Comparison of ENCODE assay signal across 8 cellular contexts in the genomic region with DNA sequence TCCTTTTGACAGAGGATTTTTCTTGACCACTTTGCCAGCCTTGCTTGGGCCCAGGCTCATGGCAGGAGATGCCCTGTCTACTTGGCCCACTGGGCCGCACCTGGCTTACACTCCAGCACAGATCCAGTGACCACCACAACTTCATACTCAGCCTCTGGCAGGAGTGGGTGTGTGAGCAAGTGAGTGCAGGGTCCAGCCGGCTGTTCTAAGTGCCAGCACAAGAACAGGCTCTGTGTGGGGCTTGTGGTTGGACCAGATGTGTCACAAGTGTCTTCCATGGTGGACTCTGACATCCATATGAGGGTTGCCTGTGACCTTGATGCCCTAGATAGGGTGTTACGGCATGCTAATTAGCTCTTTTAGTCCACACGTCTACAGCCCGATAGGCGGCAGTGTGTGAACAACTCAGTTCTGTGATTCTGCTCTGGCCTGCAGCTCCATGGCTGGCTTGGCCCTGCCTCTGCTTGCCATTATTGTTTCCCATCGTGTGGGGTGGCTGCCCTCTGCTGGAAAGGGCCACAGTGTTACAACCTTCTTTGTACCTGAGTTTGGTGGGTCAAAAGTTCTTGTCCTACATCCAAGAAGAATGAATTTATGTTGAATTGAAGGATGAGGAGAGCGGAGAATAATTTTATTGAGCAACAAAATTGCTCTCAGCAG.
DNase-seq lines count a peak whose midpoint lies in the region; ATAC-seq lines count a peak whose summit lies in the region.

No MANE protein-coding gene starts in this region.

- ATAC-seq in GM18517 (IDR thresholded peaks at IDR 0.05; ENCODE audit: unreplicated experiment) (peak; percentile 95), HG02884 (IDR thresholded peaks at IDR 0.05; ENCODE audit: unreplicated experiment) (peak; percentile 78), left colon (peak; percentile 67)

- H3K4me1 Mint-ChIP-seq in activated naive CD4-positive, alpha-beta T cell treated with anti-CD3 and anti-CD28 coated beads, Interleukin-2, amount 10 ng/mL, durations not matched to agents 7 days and 5 days = no peaks in the 10 kb centered on the region
- H3K4me1 Mint-ChIP-seq in immature natural killer cell = no peaks in the 10 kb centered on the region

- no peak overlapping the region for H3K27ac Mint-ChIP-seq in activated naive CD4-positive, alpha-beta T cell treated with anti-CD3 and anti-CD28 coated beads, Interleukin-2, amount 10 ng/mL, durations not matched to agents 7 days and 5 days
- no peak overlapping the region for H3K27ac Mint-ChIP-seq in immature natural killer cell

- no peak overlapping the region for H3K4me3 Mint-ChIP-seq in activated naive CD4-positive, alpha-beta T cell treated with anti-CD3 and anti-CD28 coated beads, Interleukin-2, amount 10 ng/mL, durations not matched to agents 7 days and 5 days
- H3K4me3 Mint-ChIP-seq in immature natural killer cell = no peak overlapping the region

- no peaks in the 10 kb centered on the region for H3K36me3 Mint-ChIP-seq in activated naive CD4-positive, alpha-beta T cell treated with anti-CD3 and anti-CD28 coated beads, Interleukin-2, amount 10 ng/mL, durations not matched to agents 7 days and 5 days
- no peaks in the 10 kb centered on the region for H3K36me3 Mint-ChIP-seq in immature natural killer cell

- H3K9me3 Mint-ChIP-seq in activated naive CD4-positive, alpha-beta T cell treated with anti-CD3 and anti-CD28 coated beads, Interleukin-2, amount 10 ng/mL, durations not matched to agents 7 days and 5 days = no peaks in the 10 kb centered on the region
- H3K9me3 Mint-ChIP-seq in immature natural killer cell = peaks cover 0 to 20% (median 5%) of the 10 kb centered on the region in 6 donors

- CTCF ChIA-PET in activated naive CD4-positive, alpha-beta T cell treated with anti-CD3 and anti-CD28 coated beads, Interleukin-2, amount 10 ng/mL, durations not matched to agents 7 days and 5 days (lab: Charles Lee) = interaction anchor here (0.6 to 1.6 kb wide), 2 partner anchors 1138 to 1140 kb away, joined by 4 to 22 read pairs; partner anchors contain the start of gene TMTC2

- DNase-seq in COLO668 (lab: John Stamatoyannopoulos, UW; ENCODE audit: unreplicated experiment) (peak; percentile 32), NCI-H1105 (lab: John Stamatoyannopoulos, UW) (peak; percentile 9), left colon (peak; percentile 30 to 32), immature natural killer cell (no peak)
- peak; percentile 34 for DNase-seq in activated naive CD4-positive, alpha-beta T cell treated with anti-CD3 and anti-CD28 coated beads, Interleukin-2, amount 10 ng/mL, durations not matched to agents 7 days and 5 days
- DNase-seq in effector CD4-positive, alpha-beta T cell = no peak

- intact Hi-C loops in left colon (cut with DNase I, micrococcal nuclease) = no loop called here

- H3K27me3 Mint-ChIP-seq in activated naive CD4-positive, alpha-beta T cell treated with anti-CD3 and anti-CD28 coated beads, Interleukin-2, amount 10 ng/mL, durations not matched to agents 7 days and 5 days = no peaks in the 10 kb centered on the region
- H3K27me3 Mint-ChIP-seq in immature natural killer cell (ENCODE audit: low read depth in 3 of 3) = peaks cover 0 to 5% (median 3%) of the 10 kb centered on the region in 3 donors

Comparison
In these comparisons a context has a peak if more than half of its experiments do, and no peak if none do; other contexts are left out.
1. DNase-seq: peak in COLO668 (single experiment), NCI-H1105 (single experiment), activated naive CD4-positive, alpha-beta T cell treated with anti-CD3 and anti-CD28 coated beads, Interleukin-2, amount 10 ng/mL, durations not matched to agents 7 days and 5 days (single experiment) and left colon (2 of 2); none in immature natural killer cell (0 of 3) and effector CD4-positive, alpha-beta T cell (single experiment).
2. Peak in every context shown above with its lines, with median percentiles within 50 percentile points of each other: ATAC-seq.